ENCODE assay signal across 20 cellular contexts in genomic region chr3:102533784-102534183, GRCh38.
"Had no signal": no experiment of that assay in that cellular context is flagged by ENCODE, and none has a peak within 500 bp of the region (broad histone marks: within the 10 kb centered on the region; RNA-seq: fewer than 3 reads in every experiment).

No MANE protein-coding gene starts in this region.

- H3K4me1 ChIP-seq: psoas muscle had no signal

- DNase-seq: dorsolateral prefrontal cortex; effector CD4-positive, alpha-beta T cell; head of caudate nucleus; left ventricle myocardium superior; natural killer cell; occipital lobe; ovary; posterior cingulate gyrus; psoas muscle; right cardiac atrium; sigmoid colon; stimulated activated CD4-positive, alpha-beta T cell treated with anti-CD3 and anti-CD28 coated beads, Interleukin-2, amount 100 ng/mL, for 24 hours; stimulated activated CD4-positive, alpha-beta T cell treated with anti-CD3 and anti-CD28 coated beads, Interleukin-4, amount 100 ng/mL, for 24 hours; stimulated activated naive CD4-positive, alpha-beta T cell treated with Interleukin-2 at 50 U/mL for 16 hours; stomach; thyroid gland; trophoblast cell had no signal

- H3K27me3 ChIP-seq: dorsolateral prefrontal cortex, ovary, sigmoid colon, stomach, thyroid gland, vagina had no signal

- H3K4me3 ChIP-seq: dorsolateral prefrontal cortex, lung, ovary, psoas muscle, sigmoid colon, stomach, thyroid gland, vagina had no signal

- H3K36me3 ChIP-seq: ovary, sigmoid colon, stomach, thyroid gland, vagina had no signal

- ATAC-seq: left ventricle myocardium superior; psoas muscle; right cardiac atrium; stimulated activated effector memory CD8-positive, alpha-beta T cell treated with anti-CD3 and anti-CD28 coated beads, Interleukin-12 subunit alpha, Interleukin-12 subunit beta, amount 100 ng/mL, for 72 hours had no signal

- H3K27ac ChIP-seq: dorsolateral prefrontal cortex, ovary, psoas muscle, sigmoid colon, stomach, thyroid gland, vagina had no signal

- H3K9me3 ChIP-seq: ovary, psoas muscle, sigmoid colon, stomach, thyroid gland, vagina had no signal
